Comparison of ENCODE assay signal across 26 cellular contexts in genomic region chr19:50387868-50388245, GRCh38. TPM values are rescaled to one million over a fixed set of nuclear protein-coding genes. Genes with fewer than 3 reads are reported as not detected.
DNase-seq lines count a peak whose midpoint lies in the region; ATAC-seq, FAIRE-seq and TF ChIP-seq lines count a peak whose summit lies in the region.
"Had no signal": no experiment of that assay in that cellular context is flagged by ENCODE, and none has a peak within 500 bp of the region (broad histone marks: within the 10 kb centered on the region; RNA-seq: fewer than 3 reads in every experiment).

No MANE protein-coding gene starts in this region.

- no peaks in the 10 kb centered on the region for H3K27me3 Mint-ChIP-seq in activated T-cell treated with anti-CD3 and anti-CD28 coated beads, Interleukin-2, amount 50 U/mL, for 72 hours (ENCODE audit: low read depth)
- no peaks in the 10 kb centered on the region for H3K27me3 Mint-ChIP-seq in activated T-helper 17 cell treated with anti-CD3 and anti-CD28 coated beads, Interleukin-2, amount 50 U/mL, for 72 hours
- H3K27me3 Mint-ChIP-seq in natural killer cell (ENCODE audit: low read depth in 2 of 2), result no peaks in the 10 kb centered on the region

- BruUV-seq in HepG2 (replicated peaks; lab: Mats Ljungman, UMichigan), result no TSS peak

- TF ChIP-seq EP300 in HepG2 (IDR thresholded peaks at IDR 0.05; ENCODE audit: low read depth in 2 of 2, low read length in 2 of 2), result no peak
- no peak for TF ChIP-seq EP300 in HepG2 (CRISPR knock-in tag; IDR thresholded peaks at IDR 0.05; ENCODE audit: borderline replicate concordance)

- H4K20me1 ChIP-seq in HepG2 (ENCODE audit: insufficient read depth, low read length), result no peaks in the 10 kb centered on the region

- POLR2A ChIA-PET in HepG2 (lab: Yijun Ruan, JAX), result no interaction called here

- H3K4me1 ChIP-seq in upper lobe of right lung (peaks cover 13% of the 10 kb centered on the region), HepG2 (ENCODE audit: insufficient read depth, low read length) (peaks cover 22% of the 10 kb centered on the region)

- no peak for ATAC-seq in activated T-cell treated with anti-CD3 and anti-CD28 coated beads, Interleukin-2, amount 50 U/mL, for 72 hours (replicated peaks in 1 of 2)
- no peak for ATAC-seq in activated T-helper 17 cell treated with anti-CD3 and anti-CD28 coated beads, Interleukin-2, amount 50 U/mL, for 72 hours (replicated peaks)
- ATAC-seq in natural killer cell (no peak), upper lobe of right lung (no peak), HepG2 (no peak), HG03139 (IDR thresholded peaks at IDR 0.05; ENCODE audit: unreplicated experiment) (no peak)
- ATAC-seq: activated naive CD4-positive, alpha-beta T cell treated with anti-CD3 and anti-CD28 coated beads, Interleukin-2, amount 50 U/mL, for 72 hours; body of pancreas; heart right ventricle; mucosa of descending colon; Right ventricle myocardium inferior had no signal

- H3K27ac ChIP-seq in upper lobe of right lung (peak overlapping the region; percentile 36), HepG2 (ENCODE audit: extremely low read length, insufficient read depth, low read length) (no peak overlapping the region)
- H3K27ac ChIP-seq: coronary artery, left ventricle myocardium inferior, right atrium auricular region, suprapubic skin had no signal

- H3K27ac Mint-ChIP-seq in activated T-cell treated with anti-CD3 and anti-CD28 coated beads, Interleukin-2, amount 50 U/mL, for 72 hours, result peak overlapping the region; percentile 18
- peak overlapping the region; percentile 63 for H3K27ac Mint-ChIP-seq in activated T-helper 17 cell treated with anti-CD3 and anti-CD28 coated beads, Interleukin-2, amount 50 U/mL, for 72 hours
- H3K27ac Mint-ChIP-seq in natural killer cell, result peak overlapping the region; percentile 23 to 61

- H3K4me3 ChIP-seq in upper lobe of right lung (peak overlapping the region; percentile 1), HepG2 (replicated peaks in 1 of 3; ENCODE audit: insufficient read depth in 1 of 3, low read depth in 2 of 3, low read length in 3 of 3) (no peak overlapping the region)
- H3K4me3 ChIP-seq: body of pancreas, coronary artery, left ventricle myocardium inferior, mucosa of descending colon, right atrium auricular region, suprapubic skin had no signal

- H3K9me3 ChIP-seq in upper lobe of right lung (no peaks in the 10 kb centered on the region), HepG2 (ENCODE audit: low read length) (no peaks in the 10 kb centered on the region)
- H3K9me3 ChIP-seq: body of pancreas, heart right ventricle, left ventricle myocardium inferior, mucosa of descending colon, right atrium auricular region, suprapubic skin had no signal

- WGBS in HepG2 (ENCODE audit: low lambda C conversion rate), result 98% methylated on average over 8 of the region's 8 CpGs

- peaks cover 35% of the 10 kb centered on the region for H3K79me2 ChIP-seq in HepG2 (ENCODE audit: insufficient read depth, low read length)

- no peak for TF ChIP-seq POLR2A in HepG2 (IDR thresholded peaks at IDR 0.05; ENCODE audit: insufficient read depth in 1 of 2, low read depth in 2 of 2, low read length in 2 of 2)

- no peak overlapping the region for H3K4me3 Mint-ChIP-seq in activated T-cell treated with anti-CD3 and anti-CD28 coated beads, Interleukin-2, amount 50 U/mL, for 72 hours
- H3K4me3 Mint-ChIP-seq in activated T-helper 17 cell treated with anti-CD3 and anti-CD28 coated beads, Interleukin-2, amount 50 U/mL, for 72 hours, result peak overlapping the region; percentile 30
- H3K4me3 Mint-ChIP-seq in natural killer cell, result peak overlapping the region; percentile 45

- DNase-seq in activated T-cell treated with anti-CD3 and anti-CD28 coated beads, Interleukin-2, amount 50 U/mL, for 72 hours, result no peak
- no peak for DNase-seq in activated T-cell treated with anti-CD3 and anti-CD28 coated beads for 4 hours
- DNase-seq in natural killer cell, result no peak
- no peak for DNase-seq in upper lobe of right lung
- no peak for DNase-seq in RKO (ENCODE audit: low spot score)
- no peak for DNase-seq in HepG2 (ENCODE audit: low spot score)
- DNase-seq: ACHN; activated CD4-positive, alpha-beta T cell treated with anti-CD3 and anti-CD28 coated beads, Interleukin-2, amount 50 U/mL, for 1 hour; DMS 273 treated with DMSO at 0.1 percent for 48 hours; heart right ventricle; left ventricle myocardium inferior; mucosa of descending colon; NCI-H1436; NCI-H526; stimulated activated CD8-positive, alpha-beta memory T cell treated with anti-CD3 and anti-CD28 coated beads, Interleukin-4, amount 100 ng/mL, for 48 hours had no signal

- intact Hi-C loops in natural killer cell (cut with micrococcal nuclease) (no loop called here), upper lobe of right lung (cut with DNase I) (no loop called here), HepG2 (cut with micrococcal nuclease; ENCODE audit: unreplicated experiment) (no loop called here)

- no peak for TF ChIP-seq CTCF in natural killer cell (IDR thresholded peaks at IDR 0.05)
- TF ChIP-seq CTCF in upper lobe of right lung (IDR thresholded peaks at IDR 0.05), result no peak
- TF ChIP-seq CTCF in HepG2 (CRISPR knock-in tag; IDR thresholded peaks at IDR 0.05), result no peak

- TF ChIP-seq RAD21 in HepG2 (CRISPR knock-in tag; IDR thresholded peaks at IDR 0.05), result no peak

- no peaks in the 10 kb centered on the region for H3K9me3 Mint-ChIP-seq in activated T-cell treated with anti-CD3 and anti-CD28 coated beads, Interleukin-2, amount 50 U/mL, for 72 hours
- no peaks in the 10 kb centered on the region for H3K9me3 Mint-ChIP-seq in activated T-helper 17 cell treated with anti-CD3 and anti-CD28 coated beads, Interleukin-2, amount 50 U/mL, for 72 hours
- H3K9me3 Mint-ChIP-seq in natural killer cell, result no peaks in the 10 kb centered on the region
- H3K9me3 Mint-ChIP-seq: activated naive CD4-positive, alpha-beta T cell treated with anti-CD3 and anti-CD28 coated beads, Interleukin-2, amount 50 U/mL, for 72 hours had no signal

- no peak for FAIRE-seq in HepG2 (lab: Jason Lieb, UNC)

- H3K4me1 Mint-ChIP-seq in activated T-cell treated with anti-CD3 and anti-CD28 coated beads, Interleukin-2, amount 50 U/mL, for 72 hours (ENCODE audit: low read depth), result peaks cover 43% of the 10 kb centered on the region
- peaks cover 26% of the 10 kb centered on the region for H3K4me1 Mint-ChIP-seq in activated T-helper 17 cell treated with anti-CD3 and anti-CD28 coated beads, Interleukin-2, amount 50 U/mL, for 72 hours
- peaks cover 23 to 28% of the 10 kb centered on the region in 2 donors for H3K4me1 Mint-ChIP-seq in natural killer cell

- no peak overlapping the region for H3K9ac ChIP-seq in HepG2 (ENCODE audit: insufficient read depth, low read depth, low read length)

- no peak overlapping the region for H3K4me2 ChIP-seq in HepG2 (ENCODE audit: low read depth, low read length)

- H3K36me3 ChIP-seq in upper lobe of right lung (peaks cover 2% of the 10 kb centered on the region), HepG2 (replicated peaks in 1 of 2; ENCODE audit: control insufficient read depth in 1 of 2, insufficient read depth in 2 of 2, low read length in 2 of 2) (peaks cover 4 to 20% of the 10 kb centered on the region in 2 experiments; a peak in 4 of 5 replicates)

- CTCF ChIA-PET in HepG2 (lab: Yijun Ruan, JAX; ENCODE audit: low intra/inter-chr PET ratio, low total read pairs), result no interaction called here

- no peak overlapping the region for H2AFZ ChIP-seq in HepG2 (ENCODE audit: low read length)

- in situ Hi-C loops in HepG2 (cut with HindIII; ENCODE audit: extremely low pct_ligation_motif_present, low pct_unique_long_range_greater_than_20kb), result no loop called here

- peaks cover 13 to 31% of the 10 kb centered on the region in 2 donors for H3K36me3 Mint-ChIP-seq in activated T-cell treated with anti-CD3 and anti-CD28 coated beads, Interleukin-2, amount 50 U/mL, for 72 hours (ENCODE audit: insufficient read depth in 2 of 2)
- H3K36me3 Mint-ChIP-seq in activated T-helper 17 cell treated with anti-CD3 and anti-CD28 coated beads, Interleukin-2, amount 50 U/mL, for 72 hours (ENCODE audit: low read depth), result peaks cover 92% of the 10 kb centered on the region
- no peaks in the 10 kb centered on the region for H3K36me3 Mint-ChIP-seq in natural killer cell

- H3K27me3 ChIP-seq in upper lobe of right lung, result no peaks in the 10 kb centered on the region
- H3K27me3 ChIP-seq in HepG2 (ENCODE audit: control insufficient read depth in 1 of 2, insufficient read depth in 2 of 2, low read length in 2 of 2), result no peaks in the 10 kb centered on the region
- H3K27me3 ChIP-seq: body of pancreas, heart right ventricle, right atrium auricular region, suprapubic skin had no signal

RNA-seq across cellular contexts. Expression of gene POLD1, which starts 3.7 kb away (rescaled TPM):
- total RNA-seq in activated T-cell treated with anti-CD3 and anti-CD28 coated beads, Interleukin-2, amount 50 U/mL, for 72 hours, result 100 to 1,000 TPM; 133 to 162 TPM
- 100 to 1,000 TPM; 146 to 202 TPM for total RNA-seq in activated T-helper 17 cell treated with anti-CD3 and anti-CD28 coated beads, Interleukin-2, amount 50 U/mL, for 72 hours
- total RNA-seq in natural killer cell, result 10 to 100 TPM; 26.1 to 32.0 (median 30.2) TPM
- total RNA-seq in upper lobe of right lung, result 34.4 TPM
- total RNA-seq in HepG2 (2016; rRNA removed; fragmentation: Illumina TruSeq; extraction: Trizol), result 39.5 and 54.0 TPM in 2 replicates
- total RNA-seq in HepG2 (2016; cell fraction: cytosol; rRNA removed; fragmentation: Illumina TruSeq; extraction: Trizol; ENCODE audit: low read depth), result 15.4 and 20.6 TPM in 2 replicates
- total RNA-seq in HepG2 (2016; cell fraction: insoluble cytoplasmic fraction; rRNA removed; fragmentation: Illumina TruSeq; extraction: Trizol), result 36.3 and 68.3 TPM in 2 replicates
- 13.4 and 21.6 TPM in 2 replicates for total RNA-seq in HepG2 (2016; cell fraction: membrane; rRNA removed; fragmentation: Illumina TruSeq; extraction: Trizol)
- total RNA-seq in HepG2 (2016; cell fraction: nucleus; rRNA removed; fragmentation: Illumina TruSeq; extraction: Trizol), result 45.6 and 51.7 TPM in 2 replicates
- 17.4 and 18.6 TPM in 2 replicates for polyA plus RNA-seq in HepG2 (2011; rRNA removed)
- polyA plus RNA-seq in HepG2 (2011; cell fraction: cytosol; rRNA removed), result 8.8 and 21.4 TPM in 2 replicates
- 130 and 225 TPM in 2 replicates for polyA plus RNA-seq in HepG2 (2011; cell fraction: nucleus; rRNA removed)
- polyA plus RNA-seq in HepG2 (2012), result 15.4 and 19.9 TPM in 2 replicates
- polyA plus RNA-seq in HepG2 (2016; cell fraction: cytosol; fragmentation: Illumina TruSeq; extraction: Trizol; ENCODE audit: low read depth), result 6.4 and 7.1 TPM in 2 replicates
- polyA plus RNA-seq in HepG2 (2016; cell fraction: insoluble cytoplasmic fraction; fragmentation: Illumina TruSeq; extraction: Trizol; ENCODE audit: low read depth), result 26.1 and 31.2 TPM in 2 replicates
- polyA plus RNA-seq in HepG2 (2016; cell fraction: membrane; fragmentation: Illumina TruSeq; extraction: Trizol; ENCODE audit: low read depth), result 9.7 and 12.0 TPM in 2 replicates
- 109 and 111 TPM in 2 replicates for polyA plus RNA-seq in HepG2 (2016; cell fraction: nucleus; fragmentation: Illumina TruSeq; extraction: Trizol; ENCODE audit: insufficient read depth, low read depth)
- 74.3 and 134 TPM in 2 replicates for polyA minus RNA-seq in HepG2 (2011; rRNA and poly(A)+ RNA removed; ENCODE audit: low replicate concordance)
- 24.6 and 41.4 TPM in 2 replicates for polyA minus RNA-seq in HepG2 (2011; cell fraction: cytosol; rRNA and poly(A)+ RNA removed)
- 12.1 and 19.6 TPM in 2 replicates for polyA minus RNA-seq in HepG2 (2011; cell fraction: nucleus; rRNA and poly(A)+ RNA removed)

RNA-seq across cellular contexts. Expression of gene NR1H2, which starts 11.6 kb away (rescaled TPM):
- 10 to 100 TPM; 68.2 to 80.1 TPM for total RNA-seq in activated T-cell treated with anti-CD3 and anti-CD28 coated beads, Interleukin-2, amount 50 U/mL, for 72 hours
- 10 to 100 TPM; 58.3 to 81.3 TPM for total RNA-seq in activated T-helper 17 cell treated with anti-CD3 and anti-CD28 coated beads, Interleukin-2, amount 50 U/mL, for 72 hours
- 100 to 1,000 TPM; 185 to 217 (median 211) TPM for total RNA-seq in natural killer cell
- 101 TPM for total RNA-seq in upper lobe of right lung
- 11.7 and 13.5 TPM in 2 replicates for total RNA-seq in HepG2 (2016; rRNA removed; fragmentation: Illumina TruSeq; extraction: Trizol)
- total RNA-seq in HepG2 (2016; cell fraction: cytosol; rRNA removed; fragmentation: Illumina TruSeq; extraction: Trizol; ENCODE audit: low read depth), result 1.7 and 2.8 TPM in 2 replicates
- 11.7 and 13.1 TPM in 2 replicates for total RNA-seq in HepG2 (2016; cell fraction: insoluble cytoplasmic fraction; rRNA removed; fragmentation: Illumina TruSeq; extraction: Trizol)
- 5.8 and 8.2 TPM in 2 replicates for total RNA-seq in HepG2 (2016; cell fraction: membrane; rRNA removed; fragmentation: Illumina TruSeq; extraction: Trizol)
- total RNA-seq in HepG2 (2016; cell fraction: nucleus; rRNA removed; fragmentation: Illumina TruSeq; extraction: Trizol), result 7.5 and 8.1 TPM in 2 replicates
- 10.3 and 15.9 TPM in 2 replicates for polyA plus RNA-seq in HepG2 (2011; rRNA removed)
- polyA plus RNA-seq in HepG2 (2011; cell fraction: cytosol; rRNA removed), result 10.6 and 16.6 TPM in 2 replicates
- 35.4 and 44.9 TPM in 2 replicates for polyA plus RNA-seq in HepG2 (2011; cell fraction: nucleus; rRNA removed)
- 8.7 and 11.8 TPM in 2 replicates for polyA plus RNA-seq in HepG2 (2012)
- polyA plus RNA-seq in HepG2 (2016; cell fraction: cytosol; fragmentation: Illumina TruSeq; extraction: Trizol; ENCODE audit: low read depth), result 1.6 and 2.2 TPM in 2 replicates
- polyA plus RNA-seq in HepG2 (2016; cell fraction: insoluble cytoplasmic fraction; fragmentation: Illumina TruSeq; extraction: Trizol; ENCODE audit: low read depth), result 12.2 and 13.2 TPM in 2 replicates
- polyA plus RNA-seq in HepG2 (2016; cell fraction: membrane; fragmentation: Illumina TruSeq; extraction: Trizol; ENCODE audit: low read depth), result 4.7 and 5.2 TPM in 2 replicates
- 17.3 and 19.8 TPM in 2 replicates for polyA plus RNA-seq in HepG2 (2016; cell fraction: nucleus; fragmentation: Illumina TruSeq; extraction: Trizol; ENCODE audit: insufficient read depth, low read depth)
- polyA minus RNA-seq in HepG2 (2011; rRNA and poly(A)+ RNA removed; ENCODE audit: low replicate concordance), result 20.5 and 64.7 TPM in 2 replicates
- polyA minus RNA-seq in HepG2 (2011; cell fraction: cytosol; rRNA and poly(A)+ RNA removed), result 7.3 and 8.6 TPM in 2 replicates
- polyA minus RNA-seq in HepG2 (2011; cell fraction: nucleus; rRNA and poly(A)+ RNA removed), result 14.4 and 16.1 TPM in 2 replicates

RNA-seq across cellular contexts. Expression of gene NAPSA, which starts 22.4 kb away (rescaled TPM):
- total RNA-seq in activated T-cell treated with anti-CD3 and anti-CD28 coated beads, Interleukin-2, amount 50 U/mL, for 72 hours, result 10 to 100 TPM; 43.2 to 53.3 TPM
- 10 to 100 TPM; 54.6 to 86.0 TPM for total RNA-seq in activated T-helper 17 cell treated with anti-CD3 and anti-CD28 coated beads, Interleukin-2, amount 50 U/mL, for 72 hours
- total RNA-seq in natural killer cell (1 to 10 TPM in 1 of 3 donors, under 1 TPM in 2; 0.94 to 1.3 (median 0.95) TPM), upper lobe of right lung (1,895 TPM), HepG2 (2016; rRNA removed; fragmentation: Illumina TruSeq; extraction: Trizol) (not detected in 2 replicates)
- not detected in 2 replicates for total RNA-seq in HepG2 (2016; cell fraction: cytosol; rRNA removed; fragmentation: Illumina TruSeq; extraction: Trizol; ENCODE audit: low read depth)
- total RNA-seq in HepG2 (2016; cell fraction: insoluble cytoplasmic fraction; rRNA removed; fragmentation: Illumina TruSeq; extraction: Trizol), result not detected in 2 replicates
- total RNA-seq in HepG2 (2016; cell fraction: membrane; rRNA removed; fragmentation: Illumina TruSeq; extraction: Trizol), result not detected in 2 replicates
- total RNA-seq in HepG2 (2016; cell fraction: nucleus; rRNA removed; fragmentation: Illumina TruSeq; extraction: Trizol), result not detected in 2 replicates
- polyA plus RNA-seq in HepG2 (2011; rRNA removed), result not detected in 2 replicates
- polyA plus RNA-seq in HepG2 (2011; cell fraction: cytosol; rRNA removed), result not detected in 2 replicates
- 0.10 and 0.14 TPM in 2 replicates for polyA plus RNA-seq in HepG2 (2011; cell fraction: nucleus; rRNA removed)
- polyA plus RNA-seq in HepG2 (2012), result 0.05 and 0.16 TPM in 2 replicates
- polyA plus RNA-seq in HepG2 (2016; cell fraction: cytosol; fragmentation: Illumina TruSeq; extraction: Trizol; ENCODE audit: low read depth), result not detected in 2 replicates
- polyA plus RNA-seq in HepG2 (2016; cell fraction: insoluble cytoplasmic fraction; fragmentation: Illumina TruSeq; extraction: Trizol; ENCODE audit: low read depth), result not detected in 2 replicates
- polyA plus RNA-seq in HepG2 (2016; cell fraction: membrane; fragmentation: Illumina TruSeq; extraction: Trizol; ENCODE audit: low read depth), result not detected in 2 replicates
- not detected in 2 replicates for polyA plus RNA-seq in HepG2 (2016; cell fraction: nucleus; fragmentation: Illumina TruSeq; extraction: Trizol; ENCODE audit: insufficient read depth, low read depth)
- not detected in 2 replicates for polyA minus RNA-seq in HepG2 (2011; rRNA and poly(A)+ RNA removed; ENCODE audit: low replicate concordance)
- polyA minus RNA-seq in HepG2 (2011; cell fraction: cytosol; rRNA and poly(A)+ RNA removed), result not detected in 2 replicates
- not detected in 2 replicates for polyA minus RNA-seq in HepG2 (2011; cell fraction: nucleus; rRNA and poly(A)+ RNA removed)
- total RNA-seq: endothelial cell of umbilical vein, IMR-90 had no signal

RNA-seq across cellular contexts. Expression of gene SPIB, which starts 30.9 kb away (rescaled TPM):
- 1 to 10 TPM; 1.6 to 2.1 TPM for total RNA-seq in activated T-cell treated with anti-CD3 and anti-CD28 coated beads, Interleukin-2, amount 50 U/mL, for 72 hours
- total RNA-seq in activated T-helper 17 cell treated with anti-CD3 and anti-CD28 coated beads, Interleukin-2, amount 50 U/mL, for 72 hours, result 1 to 10 TPM; 1.9 to 2.4 TPM
- 1 to 10 TPM in 1 of 3 donors, under 1 TPM in 2; 0.77 to 2.8 (median 0.78) TPM for total RNA-seq in natural killer cell
- 0.52 TPM for total RNA-seq in upper lobe of right lung
- 0.04 TPM in 1 of 2 replicates, not detected in the other for total RNA-seq in HepG2 (2016; rRNA removed; fragmentation: Illumina TruSeq; extraction: Trizol)
- total RNA-seq in HepG2 (2016; cell fraction: cytosol; rRNA removed; fragmentation: Illumina TruSeq; extraction: Trizol; ENCODE audit: low read depth), result not detected in 2 replicates
- 0.13 and 0.15 TPM in 2 replicates for total RNA-seq in HepG2 (2016; cell fraction: insoluble cytoplasmic fraction; rRNA removed; fragmentation: Illumina TruSeq; extraction: Trizol)
- total RNA-seq in HepG2 (2016; cell fraction: membrane; rRNA removed; fragmentation: Illumina TruSeq; extraction: Trizol), result not detected in 2 replicates
- not detected in 2 replicates for total RNA-seq in HepG2 (2016; cell fraction: nucleus; rRNA removed; fragmentation: Illumina TruSeq; extraction: Trizol)
- 0.04 TPM in 1 of 2 replicates, not detected in the other for polyA plus RNA-seq in HepG2 (2011; rRNA removed)
- polyA plus RNA-seq in HepG2 (2011; cell fraction: cytosol; rRNA removed), result not detected in 2 replicates
- 0.21 TPM in 1 of 2 replicates, not detected in the other for polyA plus RNA-seq in HepG2 (2011; cell fraction: nucleus; rRNA removed)
- polyA plus RNA-seq in HepG2 (2012), result not detected in 2 replicates
- polyA plus RNA-seq in HepG2 (2016; cell fraction: cytosol; fragmentation: Illumina TruSeq; extraction: Trizol; ENCODE audit: low read depth), result 0.10 TPM in 1 of 2 replicates, not detected in the other
- not detected in 2 replicates for polyA plus RNA-seq in HepG2 (2016; cell fraction: insoluble cytoplasmic fraction; fragmentation: Illumina TruSeq; extraction: Trizol; ENCODE audit: low read depth)
- polyA plus RNA-seq in HepG2 (2016; cell fraction: membrane; fragmentation: Illumina TruSeq; extraction: Trizol; ENCODE audit: low read depth), result 0.07 TPM in 1 of 2 replicates, not detected in the other
- 0.53 TPM in 1 of 2 replicates, not detected in the other for polyA plus RNA-seq in HepG2 (2016; cell fraction: nucleus; fragmentation: Illumina TruSeq; extraction: Trizol; ENCODE audit: insufficient read depth, low read depth)
- 0.51 TPM in 1 of 2 replicates, not detected in the other for polyA minus RNA-seq in HepG2 (2011; rRNA and poly(A)+ RNA removed; ENCODE audit: low replicate concordance)
- not detected in 2 replicates for polyA minus RNA-seq in HepG2 (2011; cell fraction: cytosol; rRNA and poly(A)+ RNA removed)
- polyA minus RNA-seq in HepG2 (2011; cell fraction: nucleus; rRNA and poly(A)+ RNA removed), result not detected in 2 replicates
- total RNA-seq: endothelial cell of umbilical vein, IMR-90, left ventricle myocardium inferior, MCF 10A, right atrium auricular region, Right ventricle myocardium inferior, suprapubic skin had no signal
- polyA plus RNA-seq: endothelial cell of umbilical vein, IMR-90 had no signal

RNA-seq across cellular contexts. Expression of gene MYBPC2, which starts 44.8 kb away (rescaled TPM):
- total RNA-seq in activated T-cell treated with anti-CD3 and anti-CD28 coated beads, Interleukin-2, amount 50 U/mL, for 72 hours, result 1 to 10 TPM in 1 of 2 donors, under 1 TPM in 1; 0.86 to 1.3 TPM
- 1 to 10 TPM in 1 of 2 donors, under 1 TPM in 1; 0.28 to 4.6 TPM for total RNA-seq in activated T-helper 17 cell treated with anti-CD3 and anti-CD28 coated beads, Interleukin-2, amount 50 U/mL, for 72 hours
- total RNA-seq in natural killer cell (under 1 TPM in 2 of 3 donors, not detected in 1; 0.09 to 0.15 TPM), upper lobe of right lung (0.12 TPM), HepG2 (2016; rRNA removed; fragmentation: Illumina TruSeq; extraction: Trizol) (0.67 TPM in 1 of 2 replicates, not detected in the other)
- total RNA-seq in HepG2 (2016; cell fraction: cytosol; rRNA removed; fragmentation: Illumina TruSeq; extraction: Trizol; ENCODE audit: low read depth), result not detected in 2 replicates
- not detected in 2 replicates for total RNA-seq in HepG2 (2016; cell fraction: insoluble cytoplasmic fraction; rRNA removed; fragmentation: Illumina TruSeq; extraction: Trizol)
- not detected in 2 replicates for total RNA-seq in HepG2 (2016; cell fraction: membrane; rRNA removed; fragmentation: Illumina TruSeq; extraction: Trizol)
- not detected in 2 replicates for total RNA-seq in HepG2 (2016; cell fraction: nucleus; rRNA removed; fragmentation: Illumina TruSeq; extraction: Trizol)
- 0.01 TPM in 1 of 2 replicates, not detected in the other for polyA plus RNA-seq in HepG2 (2011; rRNA removed)
- polyA plus RNA-seq in HepG2 (2011; cell fraction: cytosol; rRNA removed), result 0.01 and 0.03 TPM in 2 replicates
- polyA plus RNA-seq in HepG2 (2011; cell fraction: nucleus; rRNA removed), result 0.05 and 0.24 TPM in 2 replicates
- polyA plus RNA-seq in HepG2 (2012), result not detected in 2 replicates
- not detected in 2 replicates for polyA plus RNA-seq in HepG2 (2016; cell fraction: cytosol; fragmentation: Illumina TruSeq; extraction: Trizol; ENCODE audit: low read depth)
- polyA plus RNA-seq in HepG2 (2016; cell fraction: insoluble cytoplasmic fraction; fragmentation: Illumina TruSeq; extraction: Trizol; ENCODE audit: low read depth), result not detected in 2 replicates
- polyA plus RNA-seq in HepG2 (2016; cell fraction: membrane; fragmentation: Illumina TruSeq; extraction: Trizol; ENCODE audit: low read depth), result not detected in 2 replicates
- polyA plus RNA-seq in HepG2 (2016; cell fraction: nucleus; fragmentation: Illumina TruSeq; extraction: Trizol; ENCODE audit: insufficient read depth, low read depth), result not detected in 2 replicates
- not detected in 2 replicates for polyA minus RNA-seq in HepG2 (2011; rRNA and poly(A)+ RNA removed; ENCODE audit: low replicate concordance)
- polyA minus RNA-seq in HepG2 (2011; cell fraction: cytosol; rRNA and poly(A)+ RNA removed), result not detected in 2 replicates
- polyA minus RNA-seq in HepG2 (2011; cell fraction: nucleus; rRNA and poly(A)+ RNA removed), result not detected in 2 replicates
- total RNA-seq: body of pancreas, endothelial cell of umbilical vein, IMR-90, left ventricle myocardium inferior, MCF 10A, right atrium auricular region had no signal
- polyA plus RNA-seq: IMR-90 had no signal

Comparison
In these comparisons a context has a peak if more than half of its experiments do, and no peak if none do; other contexts are left out.
1. H3K4me3 Mint-ChIP-seq: peak in activated T-helper 17 cell treated with anti-CD3 and anti-CD28 coated beads, Interleukin-2, amount 50 U/mL, for 72 hours (single experiment) and natural killer cell (single experiment); none in activated T-cell treated with anti-CD3 and anti-CD28 coated beads, Interleukin-2, amount 50 U/mL, for 72 hours (0 of 2).
2. RNA of gene NAPSA, which starts 22.4 kb away (total RNA-seq): 1,895 TPM in upper lobe of right lung (single experiment); 54.6 to 86.0 TPM in activated T-helper 17 cell treated with anti-CD3 and anti-CD28 coated beads, Interleukin-2, amount 50 U/mL, for 72 hours, 43.2 to 53.3 TPM in activated T-cell treated with anti-CD3 and anti-CD28 coated beads, Interleukin-2, amount 50 U/mL, for 72 hours, 0.94 to 1.3 TPM in natural killer cell and not detected in HepG2; every median in the first group is over 10 times any median in the second.
3. Peak in every context shown above with its lines, with median percentiles within 50 percentile points of each other: H3K27ac Mint-ChIP-seq.